12 cellular contexts compared by ENCODE assay signal in the genomic region with DNA sequence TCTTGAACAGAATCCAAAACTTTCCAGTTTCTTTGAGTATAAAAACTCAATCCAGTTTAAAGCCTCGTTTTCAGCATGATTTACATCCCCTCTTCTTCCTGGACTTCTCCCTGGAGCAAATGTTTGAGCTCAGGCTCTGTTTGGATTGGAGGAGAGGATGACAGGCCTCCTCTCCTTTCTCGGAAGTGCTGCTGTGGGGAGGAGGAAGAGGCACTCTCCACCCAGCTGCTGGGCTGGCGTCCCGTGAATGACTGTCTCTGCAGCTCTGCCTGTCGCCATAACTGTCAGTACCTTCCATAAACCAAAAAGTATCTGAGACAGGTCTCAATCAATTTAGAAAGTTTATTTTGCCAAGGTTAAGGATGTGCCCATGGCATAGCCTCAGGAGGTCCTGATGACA.
"Had no signal": no experiment of that assay in that cellular context is flagged by ENCODE, and none has a peak within 500 bp of the region (broad histone marks: within the 10 kb centered on the region; RNA-seq: fewer than 3 reads in every experiment).

No MANE protein-coding gene starts in this region.

- ATAC-seq: pancreas; stimulated activated memory B cell treated with anti-CD40 and anti-IgM and Interleukin-4, amounts not matched to agents 10 μg/mL and 1 μg/mL and 100 μg/mL, for 72 hours; T-helper 17 cell had no signal

- H3K4me1 ChIP-seq: pancreas had no signal

- H3K4me3 ChIP-seq: coronary artery, pancreas had no signal

- H3K9me3 ChIP-seq: pancreas had no signal

- H3K27ac ChIP-seq: coronary artery, pancreas had no signal

- DNase-seq: activated B cell treated with CpG ODN at 0.5 μM for 24 hours; activated CD4-positive, alpha-beta T cell treated with anti-CD3 and anti-CD28 coated beads, Interleukin-2, amount 10 ng/mL, durations not matched to agents 24 days and 14 days; activated naive CD4-positive, alpha-beta T cell treated with anti-CD3 and anti-CD28 coated beads, Interleukin-2, amount 10 ng/mL, durations not matched to agents 7 days and 5 days; caudate nucleus; effector CD4-positive, alpha-beta T cell; hypothalamus; mammary epithelial cell; pancreas; T-helper 17 cell; trophoblast cell had no signal

- H3K27me3 ChIP-seq: pancreas had no signal

- H3K36me3 ChIP-seq: pancreas had no signal
